In the genomic region with DNA sequence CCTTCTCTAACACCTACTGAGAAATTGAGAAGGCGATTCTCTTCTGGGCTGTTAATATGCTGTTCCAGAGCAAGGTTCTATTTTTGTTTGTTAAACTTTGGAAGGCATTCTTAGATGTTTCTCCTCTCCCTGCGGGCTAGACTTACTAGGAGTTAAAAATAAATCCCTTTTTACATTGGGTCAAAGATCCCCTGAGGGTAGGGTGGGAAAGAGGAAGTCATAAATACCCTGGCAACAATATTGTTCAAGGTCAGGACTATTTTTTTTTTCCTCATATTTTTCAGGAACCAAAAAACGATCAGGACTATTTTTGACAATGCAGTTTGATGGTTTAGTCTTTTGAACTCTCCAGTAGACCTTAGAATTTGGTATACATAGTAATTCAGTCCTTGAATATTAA, we compare ENCODE assay signal across 28 cellular contexts. TPM values are rescaled to one million over a fixed set of nuclear protein-coding genes. Genes with fewer than 3 reads are reported as not detected.
DNase-seq lines count a peak whose midpoint lies in the region; ATAC-seq, FAIRE-seq and TF ChIP-seq lines count a peak whose summit lies in the region.
"Had no signal": no experiment of that assay in that cellular context is flagged by ENCODE, and none has a peak within 500 bp of the region (broad histone marks: within the 10 kb centered on the region; RNA-seq: fewer than 3 reads in every experiment).

No MANE protein-coding gene starts in this region.

- intact Hi-C loops in upper lobe of right lung (cut with DNase I), result no loop called here

- H3K4me3 ChIP-seq in upper lobe of right lung, result no peak overlapping the region
- H3K4me3 ChIP-seq: dorsolateral prefrontal cortex, prostate gland, testis had no signal

- no peak for TF ChIP-seq CTCF in upper lobe of right lung (IDR thresholded peaks at IDR 0.05)

- H3K9me3 ChIP-seq in upper lobe of right lung, result no peaks in the 10 kb centered on the region
- H3K9me3 ChIP-seq: prostate gland, testis had no signal

- peak; percentile 18 for FAIRE-seq in endometrium (lab: Jason Lieb, UNC)

- no peak overlapping the region for H3K27ac ChIP-seq in upper lobe of right lung
- H3K27ac ChIP-seq: dorsolateral prefrontal cortex, prostate gland had no signal

- H3K4me1 ChIP-seq in upper lobe of right lung, result no peaks in the 10 kb centered on the region
- H3K4me1 ChIP-seq: prostate gland, testis had no signal

- H3K27me3 ChIP-seq in upper lobe of right lung, result no peaks in the 10 kb centered on the region
- H3K27me3 ChIP-seq: dorsolateral prefrontal cortex, testis had no signal

- ATAC-seq in upper lobe of right lung, result peak; percentile 41
- ATAC-seq: activated T-cell treated with anti-CD3 and anti-CD28 coated beads, Interleukin-2, amount 50 U/mL, for 4 hours; naive thymus-derived CD4-positive, alpha-beta T cell; stimulated activated naive CD8-positive, alpha-beta T cell treated with anti-CD3 and anti-CD28 coated beads, Interleukin-15, Interleukin-2, amounts not matched to agents 100 U/mL and 50 U/mL, for 24 hours had no signal

- H3K36me3 ChIP-seq in upper lobe of right lung, result no peaks in the 10 kb centered on the region
- H3K36me3 ChIP-seq: prostate gland had no signal

- DNase-seq in SKM-1 treated with dmso at 0.1 percent for 144 hours (lab: John Stamatoyannopoulos, UW; ENCODE audit: unreplicated experiment) (peak; percentile 27), SKM-1 (lab: John Stamatoyannopoulos, UW; ENCODE audit: unreplicated experiment) (no peak), NOMO-1 treated with DMSO at 0.1 percent for 48 hours (lab: John Stamatoyannopoulos, UW; ENCODE audit: unreplicated experiment) (peak; percentile 60), upper lobe of right lung (no peak), NCI-H1092 treated with DMSO at 0.1 percent for 48 hours (lab: John Stamatoyannopoulos, UW) (no peak), GF-D8 (lab: John Stamatoyannopoulos, UW) (no peak), NCI-H1694 treated with DMSO at 0.1 percent for 48 hours (lab: John Stamatoyannopoulos, UW) (no peak)
- DNase-seq: 8988T; activated B cell treated with CpG ODN at 0.5 μM for 24 hours; activated CD4-positive, alpha-beta T cell treated with anti-CD3 and anti-CD28 coated beads, Interleukin-2, amount 50 U/mL, for 1 hour; activated gamma-delta T cell treated with Interleukin-2 at 50 U/mL for 16 hours; activated T-cell treated with anti-CD3 and anti-CD28 coated beads, Interleukin-2, amount 50 U/mL, for 4 hours; central memory CD4-positive, alpha-beta T cell; dorsolateral prefrontal cortex; midbrain; naive thymus-derived CD4-positive, alpha-beta T cell; NCI-H1105; NCI-H2029; NCI-H226; NCI-H748 treated with DMSO at 0.1 percent for 48 hours; nucleus accumbens; stimulated activated naive CD8-positive, alpha-beta T cell treated with anti-CD3 and anti-CD28 coated beads, Interleukin-15, Interleukin-2, amounts not matched to agents 100 U/mL and 50 U/mL, for 24 hours; SW 1271; T-helper 9 cell; testis had no signal

RNA-seq across cellular contexts. Expression of a gene that starts 12.0 kb away (rescaled TPM):
- not detected for total RNA-seq in upper lobe of right lung
- total RNA-seq: G401 had no signal

RNA-seq across cellular contexts. Expression of a gene that starts 51.3 kb away (rescaled TPM):
- total RNA-seq in upper lobe of right lung, result 153 TPM

Comparison
In these comparisons a context has a peak if more than half of its experiments do, and no peak if none do; other contexts are left out.
1. DNase-seq: peak in SKM-1 treated with dmso at 0.1 percent for 144 hours (single experiment) and NOMO-1 treated with DMSO at 0.1 percent for 48 hours (single experiment); none in SKM-1 (single experiment), upper lobe of right lung (single experiment), NCI-H1092 treated with DMSO at 0.1 percent for 48 hours (single experiment), GF-D8 (single experiment) and NCI-H1694 treated with DMSO at 0.1 percent for 48 hours (single experiment).